In genomic region chr15:90823455-90823974, GRCh38 we compare ENCODE assay signal across 15 cellular contexts.
"Had no signal": no experiment of that assay in that cellular context is flagged by ENCODE, and none has a peak within 500 bp of the region (broad histone marks: within the 10 kb centered on the region; RNA-seq: fewer than 3 reads in every experiment).

No MANE protein-coding gene starts in this region.

- H3K9me3 ChIP-seq: tibial nerve had no signal

- H3K27me3 Mint-ChIP-seq: activated B cell treated with CpG ODN at 0.5 μM for 24 hours; activated naive CD8-positive, alpha-beta T cell treated with anti-CD3 and anti-CD28 coated beads, Interleukin-2, amount 10 ng/mL, durations not matched to agents 7 days and 5 days; stimulated activated naive CD8-positive, alpha-beta T cell treated with anti-CD3 and anti-CD28 coated beads, Interleukin-15, Interleukin-2, amounts not matched to agents 100 ng/mL and 50 ng/mL, for 24 hours had no signal

- H3K9me3 Mint-ChIP-seq: activated B cell treated with CpG ODN at 0.5 μM for 24 hours; activated naive CD8-positive, alpha-beta T cell treated with anti-CD3 and anti-CD28 coated beads, Interleukin-2, amount 10 ng/mL, durations not matched to agents 7 days and 5 days; nephron; stimulated activated naive CD8-positive, alpha-beta T cell treated with anti-CD3 and anti-CD28 coated beads, Interleukin-15, Interleukin-2, amounts not matched to agents 100 ng/mL and 50 ng/mL, for 24 hours had no signal

- DNase-seq: activated B cell treated with CpG ODN at 0.5 μM for 24 hours; activated CD4-positive, alpha-beta T cell treated with anti-CD3 and anti-CD28 coated beads for 48 hours; activated CD8-positive, alpha-beta T cell treated with anti-CD3 and anti-CD28 coated beads, Interleukin-2, amount 10 ng/mL, durations not matched to agents 7 days and 5 days; activated naive CD4-positive, alpha-beta T cell; activated naive CD8-positive, alpha-beta T cell treated with anti-CD3 and anti-CD28 coated beads, Interleukin-2, amount 10 ng/mL, durations not matched to agents 7 days and 5 days; amygdala; nucleus accumbens; stimulated activated CD4-positive, alpha-beta T cell treated with anti-CD3 and anti-CD28 coated beads, Interleukin-2, amount 100 ng/mL, for 24 hours; SW 1271 had no signal

- H3K36me3 Mint-ChIP-seq: activated naive CD8-positive, alpha-beta T cell treated with anti-CD3 and anti-CD28 coated beads, Interleukin-2, amount 10 ng/mL, durations not matched to agents 7 days and 5 days had no signal

- H3K36me3 ChIP-seq: cardiac muscle cell, tibial nerve had no signal

- H3K27ac ChIP-seq: cardiac muscle cell, epithelial cell of prostate, tibial nerve had no signal

- H3K4me3 ChIP-seq: cardiac muscle cell, lung, tibial nerve had no signal

- H3K27ac Mint-ChIP-seq: activated B cell treated with CpG ODN at 0.5 μM for 24 hours; activated CD8-positive, alpha-beta T cell treated with anti-CD3 and anti-CD28 coated beads, Interleukin-2, amount 10 ng/mL, durations not matched to agents 7 days and 5 days; activated naive CD8-positive, alpha-beta T cell treated with anti-CD3 and anti-CD28 coated beads, Interleukin-2, amount 10 ng/mL, durations not matched to agents 7 days and 5 days; nephron; stimulated activated naive CD8-positive, alpha-beta T cell treated with anti-CD3 and anti-CD28 coated beads, Interleukin-15, Interleukin-2, amounts not matched to agents 100 ng/mL and 50 ng/mL, for 24 hours had no signal

- H3K27me3 ChIP-seq: cardiac muscle cell, tibial nerve had no signal

- H3K4me3 Mint-ChIP-seq: activated B cell treated with CpG ODN at 0.5 μM for 24 hours; activated CD8-positive, alpha-beta T cell treated with anti-CD3 and anti-CD28 coated beads, Interleukin-2, amount 10 ng/mL, durations not matched to agents 7 days and 5 days; activated naive CD8-positive, alpha-beta T cell treated with anti-CD3 and anti-CD28 coated beads, Interleukin-2, amount 10 ng/mL, durations not matched to agents 7 days and 5 days; nephron; stimulated activated naive CD8-positive, alpha-beta T cell treated with anti-CD3 and anti-CD28 coated beads, Interleukin-15, Interleukin-2, amounts not matched to agents 100 ng/mL and 50 ng/mL, for 24 hours had no signal
